Comparison of ENCODE assay signal across 3 cellular contexts in genomic region chr4:26321326-26322276, GRCh38.
A peak's percentile ranks its signal among the peaks of the same experiment; 100 is the strongest.
TF ChIP-seq lines count a peak whose summit lies in the region.

No MANE protein-coding gene starts in this region.

TF ChIP-seq in A549, 52 proteins besides CTCF, POLR2A, EP300 and RAD21:
- no peak for TF ChIP-seq ELK1 (IDR thresholded peaks at IDR 0.05; ENCODE audit: low read depth, low read length)

TF ChIP-seq in HCT116, 20 proteins besides CTCF, POLR2A, EP300 and RAD21 (continued from another document):
- TF ChIP-seq REST (IDR thresholded peaks at IDR 0.05; ENCODE audit: low read depth), result no peak
- no peak for TF ChIP-seq MAX (IDR thresholded peaks at IDR 0.05)
- no peak for TF ChIP-seq CBX3 (IDR thresholded peaks at IDR 0.05; ENCODE audit: low read depth)
- no peak for TF ChIP-seq SIN3A (IDR thresholded peaks at IDR 0.05; ENCODE audit: low read depth)
- no peak for TF ChIP-seq EZH2 (IDR thresholded peaks at IDR 0.05)
- TF ChIP-seq ZFX (IDR thresholded peaks at IDR 0.05), result 0 out of 2 replicates have a peak, but pooled peaks have one; percentile 11
- no peak for TF ChIP-seq ELF1 (IDR thresholded peaks at IDR 0.05; ENCODE audit: borderline replicate concordance, low read depth)
- TF ChIP-seq YY1 (IDR thresholded peaks at IDR 0.05; ENCODE audit: extremely low read depth, insufficient replicate concordance, low read depth, low read length), result no peak
- no peak for TF ChIP-seq SP1 (IDR thresholded peaks at IDR 0.05; ENCODE audit: low read depth)
- TF ChIP-seq POLR2AphosphoS5 (IDR thresholded peaks at IDR 0.05; ENCODE audit: low read depth, low read length), result peak; percentile 17; the same call in 1 of the 2 replicates
- TF ChIP-seq ZNF274 (IDR thresholded peaks at IDR 0.05; ENCODE audit: low read depth, low read length), result no peak
- no peak for TF ChIP-seq CEBPB (IDR thresholded peaks at IDR 0.05; ENCODE audit: low read depth)
- no peak for TF ChIP-seq FOSL1 (IDR thresholded peaks at IDR 0.05; ENCODE audit: low read depth)
- no peak for TF ChIP-seq EZH2phosphoT487 (IDR thresholded peaks at IDR 0.05; ENCODE audit: borderline replicate concordance)
- TF ChIP-seq JUND (IDR thresholded peaks at IDR 0.05), result no peak
- no peak for TF ChIP-seq ATF3 (IDR thresholded peaks at IDR 0.05)

TF ChIP-seq in HepG2, 621 proteins besides CTCF, POLR2A, EP300 and RAD21:
- TF ChIP-seq ARID4A (CRISPR knock-in tag; IDR thresholded peaks at IDR 0.05; ENCODE audit: borderline replicate concordance), result peak; percentile 34; the same call in 1 of the 2 replicates
- peak; percentile 37; the same call in 1 of the 2 replicates for TF ChIP-seq PATZ1 (CRISPR knock-in tag; IDR thresholded peaks at IDR 0.05)
- TF ChIP-seq NFYB (CRISPR knock-in tag; IDR thresholded peaks at IDR 0.05), result no peak
- no peak for TF ChIP-seq ZNF33B (CRISPR knock-in tag; IDR thresholded peaks at IDR 0.05)
- TF ChIP-seq ZNF883 (CRISPR knock-in tag; IDR thresholded peaks at IDR 0.05; ENCODE audit: not compliant biosample characterization), result no peak
- TF ChIP-seq TOE1 (CRISPR knock-in tag; IDR thresholded peaks at IDR 0.05), result no peak
- TF ChIP-seq ZFP91 (CRISPR knock-in tag; IDR thresholded peaks at IDR 0.05; ENCODE audit: borderline replicate concordance), result 0 out of 2 replicates have a peak, but pooled peaks have one; percentile 11
- no peak for TF ChIP-seq TBL1XR1 (IDR thresholded peaks at IDR 0.05; ENCODE audit: borderline replicate concordance, low read length, partially characterized antibody)
- no peak for TF ChIP-seq ZNF264 (CRISPR knock-in tag; IDR thresholded peaks at IDR 0.05)
- TF ChIP-seq RXRB (CRISPR knock-in tag; IDR thresholded peaks at IDR 0.05; ENCODE audit: borderline replicate concordance), result no peak
- no peak for TF ChIP-seq ZNF256 (CRISPR knock-in tag; conservative IDR thresholded peaks at IDR 0.05)
- no peak for TF ChIP-seq IKZF1 (IDR thresholded peaks at IDR 0.05)
- no peak for TF ChIP-seq ZBTB38 (CRISPR knock-in tag; IDR thresholded peaks at IDR 0.05)
- no peak for TF ChIP-seq ZNF260 (CRISPR knock-in tag; IDR thresholded peaks at IDR 0.05; ENCODE audit: borderline replicate concordance, low read depth)
- TF ChIP-seq XBP1 (CRISPR knock-in tag; IDR thresholded peaks at IDR 0.05), result no peak
- TF ChIP-seq ZSCAN29 (CRISPR knock-in tag; conservative IDR thresholded peaks at IDR 0.05), result no peak
- TF ChIP-seq NONO (IDR thresholded peaks at IDR 0.05), result no peak
- 0 out of 2 replicates have a peak, but pooled peaks have one; percentile 26 for TF ChIP-seq NONO (CRISPR knock-in tag; conservative IDR thresholded peaks at IDR 0.05)
- TF ChIP-seq NCOA2 (CRISPR knock-in tag; IDR thresholded peaks at IDR 0.05), result no peak
- TF ChIP-seq NFE2L2 (IDR thresholded peaks at IDR 0.05; ENCODE audit: low read length), result no peak
- TF ChIP-seq IRF2 (CRISPR knock-in tag; IDR thresholded peaks at IDR 0.05), result no peak
- no peak for TF ChIP-seq ZNF460 (CRISPR knock-in tag; IDR thresholded peaks at IDR 0.05; ENCODE audit: borderline replicate concordance)
- TF ChIP-seq ZNF672 (CRISPR knock-in tag; IDR thresholded peaks at IDR 0.05), result no peak
- TF ChIP-seq RORA (CRISPR knock-in tag; IDR thresholded peaks at IDR 0.05), result no peak
- TF ChIP-seq SAP130 (CRISPR knock-in tag; IDR thresholded peaks at IDR 0.05; ENCODE audit: low read depth), result peak; percentile 62
- TF ChIP-seq ZNF782 (CRISPR knock-in tag; IDR thresholded peaks at IDR 0.05; ENCODE audit: borderline replicate concordance), result no peak
- TF ChIP-seq ASH2L (IDR thresholded peaks at IDR 0.05; ENCODE audit: insufficient read length, low read depth, low read length), result peak; percentile 47
- TF ChIP-seq GABPA (IDR thresholded peaks at IDR 0.05; ENCODE audit: low read depth, low read length), result no peak
- no peak for TF ChIP-seq GABPA (CRISPR knock-in tag; IDR thresholded peaks at IDR 0.05; ENCODE audit: low read depth)
- TF ChIP-seq ZFX (CRISPR knock-in tag; IDR thresholded peaks at IDR 0.05; ENCODE audit: low read depth), result 0 out of 2 replicates have a peak, but pooled peaks have one; percentile 22
- TF ChIP-seq HDAC1 (CRISPR knock-in tag; IDR thresholded peaks at IDR 0.05), result 0 out of 2 replicates have a peak, but pooled peaks have one; percentile 17
- no peak for TF ChIP-seq ZSCAN21 (CRISPR knock-in tag; IDR thresholded peaks at IDR 0.05; ENCODE audit: borderline replicate concordance)
- TF ChIP-seq FOXK1 (CRISPR knock-in tag; IDR thresholded peaks at IDR 0.05; ENCODE audit: borderline replicate concordance, low read depth), result no peak
